19 cellular contexts compared by ENCODE assay signal in genomic region chr4:51851937-51852290, GRCh38.
"Had no signal": no experiment of that assay in that cellular context is flagged by ENCODE, and none has a peak within 500 bp of the region (broad histone marks: within the 10 kb centered on the region; RNA-seq: fewer than 3 reads in every experiment).

No MANE protein-coding gene starts in this region.

- H3K4me3 Mint-ChIP-seq: activated CD4-positive, alpha-beta T cell treated with anti-CD3 and anti-CD28 coated beads, Interleukin-2, amount 10 ng/mL, durations not matched to agents 24 days and 14 days; activated CD8-positive, alpha-beta T cell treated with anti-CD3 and anti-CD28 coated beads for 36 hours; activated naive CD4-positive, alpha-beta T cell treated with anti-CD3 and anti-CD28 coated beads, Interleukin-2, amount 10 ng/mL, durations not matched to agents 7 days and 5 days; activated naive CD8-positive, alpha-beta T cell treated with anti-CD3 and anti-CD28 coated beads, Interleukin-2, amount 50 U/mL, for 24 hours; mesothelial cell of epicardium; neural crest cell; stimulated activated naive B cell treated with anti-CD40 and anti-IgM and Interleukin-4, amounts not matched to agents 10 μg/mL and 1 μg/mL and 100 μg/mL, for 72 hours had no signal

- DNase-seq: activated CD4-positive, alpha-beta T cell treated with anti-CD3 and anti-CD28 coated beads, Interleukin-2, amount 10 ng/mL, durations not matched to agents 24 days and 14 days; activated CD4-positive, CD25-positive, alpha-beta regulatory T cell; activated CD8-positive, alpha-beta T cell treated with anti-CD3 and anti-CD28 coated beads for 36 hours; activated naive CD4-positive, alpha-beta T cell treated with anti-CD3 and anti-CD28 coated beads, Interleukin-2, amount 10 ng/mL, durations not matched to agents 7 days and 5 days; activated naive CD8-positive, alpha-beta T cell treated with anti-CD3 and anti-CD28 coated beads, Interleukin-2, amount 50 U/mL, for 24 hours; activated T-cell treated with anti-CD3 and anti-CD28 coated beads, Interleukin-2, amount 50 U/mL, for 1 hour; hypothalamus; islet precursor cell; ovary; stimulated activated naive B cell treated with anti-CD40 and anti-IgM and Interleukin-4, amounts not matched to agents 10 μg/mL and 1 μg/mL and 100 μg/mL, for 72 hours; T1000; upper lobe of right lung had no signal

- H3K36me3 Mint-ChIP-seq: mesothelial cell of epicardium had no signal

- H3K27me3 ChIP-seq: ascending aorta, ovary, upper lobe of right lung had no signal

- H3K36me3 ChIP-seq: ascending aorta, ovary, upper lobe of right lung had no signal

- H3K27me3 Mint-ChIP-seq: activated CD4-positive, alpha-beta T cell treated with anti-CD3 and anti-CD28 coated beads, Interleukin-2, amount 10 ng/mL, durations not matched to agents 24 days and 14 days; activated CD8-positive, alpha-beta T cell treated with anti-CD3 and anti-CD28 coated beads for 36 hours; activated naive CD4-positive, alpha-beta T cell treated with anti-CD3 and anti-CD28 coated beads, Interleukin-2, amount 10 ng/mL, durations not matched to agents 7 days and 5 days; activated naive CD8-positive, alpha-beta T cell treated with anti-CD3 and anti-CD28 coated beads, Interleukin-2, amount 50 U/mL, for 24 hours; stimulated activated naive B cell treated with anti-CD40 and anti-IgM and Interleukin-4, amounts not matched to agents 10 μg/mL and 1 μg/mL and 100 μg/mL, for 72 hours had no signal

- H3K27ac Mint-ChIP-seq: activated CD4-positive, alpha-beta T cell treated with anti-CD3 and anti-CD28 coated beads, Interleukin-2, amount 10 ng/mL, durations not matched to agents 24 days and 14 days; activated CD8-positive, alpha-beta T cell treated with anti-CD3 and anti-CD28 coated beads for 36 hours; activated naive CD4-positive, alpha-beta T cell treated with anti-CD3 and anti-CD28 coated beads, Interleukin-2, amount 10 ng/mL, durations not matched to agents 7 days and 5 days; activated naive CD8-positive, alpha-beta T cell treated with anti-CD3 and anti-CD28 coated beads, Interleukin-2, amount 50 U/mL, for 24 hours; activated T-helper 2 cell treated with anti-CD3 and anti-CD28 coated beads, Interferon-gamma antibody, Interleukin-2, Interleukin-4, amounts not matched to agents 10 μg/mL and 5 μg/mL and 100 μg/mL, durations not matched to agents 14 hours and 24 hours and 36 hours; mesothelial cell of epicardium; stimulated activated naive B cell treated with anti-CD40 and anti-IgM and Interleukin-4, amounts not matched to agents 10 μg/mL and 1 μg/mL and 100 μg/mL, for 72 hours had no signal

- H3K9me3 ChIP-seq: ascending aorta, ovary, upper lobe of right lung had no signal

- H3K27ac ChIP-seq: coronary artery, upper lobe of right lung had no signal

- H3K4me3 ChIP-seq: ascending aorta, coronary artery, ovary, smooth muscle cell, upper lobe of right lung had no signal

- H3K4me2 ChIP-seq: smooth muscle cell had no signal

- ATAC-seq: activated naive CD8-positive, alpha-beta T cell treated with anti-CD3 and anti-CD28 coated beads, Interleukin-2, amount 50 U/mL, for 24 hours; sciatic nerve; upper lobe of right lung had no signal

- H3K9me3 Mint-ChIP-seq: activated CD4-positive, alpha-beta T cell treated with anti-CD3 and anti-CD28 coated beads, Interleukin-2, amount 10 ng/mL, durations not matched to agents 24 days and 14 days; activated CD8-positive, alpha-beta T cell treated with anti-CD3 and anti-CD28 coated beads for 36 hours; activated naive CD4-positive, alpha-beta T cell treated with anti-CD3 and anti-CD28 coated beads, Interleukin-2, amount 10 ng/mL, durations not matched to agents 7 days and 5 days; activated naive CD8-positive, alpha-beta T cell treated with anti-CD3 and anti-CD28 coated beads, Interleukin-2, amount 50 U/mL, for 24 hours; activated T-helper 2 cell treated with anti-CD3 and anti-CD28 coated beads, Interferon-gamma antibody, Interleukin-2, Interleukin-4, amounts not matched to agents 10 μg/mL and 5 μg/mL and 100 μg/mL, durations not matched to agents 14 hours and 24 hours and 36 hours; mesothelial cell of epicardium; neural crest cell; stimulated activated naive B cell treated with anti-CD40 and anti-IgM and Interleukin-4, amounts not matched to agents 10 μg/mL and 1 μg/mL and 100 μg/mL, for 72 hours had no signal
